Comparison of ENCODE assay signal across 10 cellular contexts in genomic region chr14:41285193-41285748, GRCh38.
A peak's percentile ranks its signal among the peaks of the same experiment; 100 is the strongest.
DNase-seq lines count a peak whose midpoint lies in the region; ATAC-seq, FAIRE-seq and TF ChIP-seq lines count a peak whose summit lies in the region.
"Had no signal": no experiment of that assay in that cellular context is flagged by ENCODE, and none has a peak within 500 bp of the region (broad histone marks: within the 10 kb centered on the region; RNA-seq: fewer than 3 reads in every experiment).

No MANE protein-coding gene starts in this region.

- peak; percentile 22 for DNase-seq in activated CD4-positive, alpha-beta T cell treated with anti-CD3 and anti-CD28 coated beads, Interleukin-2, amount 10 ng/mL, durations not matched to agents 7 days and 5 days
- no peak for DNase-seq in activated CD4-positive, alpha-beta T cell treated with anti-CD3 and anti-CD28 coated beads, Interleukin-2, amount 50 U/mL, for 1 hour
- DNase-seq in NCI-H524 (lab: John Stamatoyannopoulos, UW) (peak; percentile 87 to 99), choroid plexus epithelial cell (ENCODE audit: low read depth) (peak; percentile 22), small intestine (peak; percentile 25), type B pancreatic cell (ENCODE audit: extremely low spot score, unreplicated experiment) (no peak)
- DNase-seq: C1 segment of cervical spinal cord, Right ventricle myocardium superior had no signal

- no peak for TF ChIP-seq CTCF in choroid plexus epithelial cell (conservative IDR thresholded peaks at IDR 0.05; ENCODE audit: low read depth, low read length)
- no peak for TF ChIP-seq CTCF in type B pancreatic cell (conservative IDR thresholded peaks at IDR 0.05)

- H3K4me1 Mint-ChIP-seq in activated CD4-positive, alpha-beta T cell treated with anti-CD3 and anti-CD28 coated beads, Interleukin-2, amount 10 ng/mL, durations not matched to agents 7 days and 5 days: no peaks in the 10 kb centered on the region
- no peaks in the 10 kb centered on the region for H3K4me1 Mint-ChIP-seq in type B pancreatic cell (ENCODE audit: unreplicated experiment)

- no peaks in the 10 kb centered on the region for H3K9me3 ChIP-seq in small intestine (ENCODE audit: control insufficient read depth, low read depth)

- no peaks in the 10 kb centered on the region for H3K27me3 ChIP-seq in small intestine (ENCODE audit: control insufficient read depth in 2 of 2, insufficient read depth in 2 of 2, low read length in 2 of 2)

- no peak for FAIRE-seq in small intestine (lab: Jason Lieb, UNC)

- H3K36me3 ChIP-seq in small intestine (ENCODE audit: control insufficient read depth in 2 of 2, insufficient read depth in 2 of 2, low read length in 2 of 2): no peaks in the 10 kb centered on the region

- 5 to 22% (median 10%) methylated on average over 4 of the region's 4 CpGs for WGBS in small intestine, 3 donors

- H3K27me3 Mint-ChIP-seq in activated CD4-positive, alpha-beta T cell treated with anti-CD3 and anti-CD28 coated beads, Interleukin-2, amount 10 ng/mL, durations not matched to agents 7 days and 5 days: no peaks in the 10 kb centered on the region
- no peaks in the 10 kb centered on the region for H3K27me3 Mint-ChIP-seq in type B pancreatic cell

- POLR2A ChIA-PET in activated CD4-positive, alpha-beta T cell treated with anti-CD3 and anti-CD28 coated beads, Interleukin-2, amount 10 ng/mL, durations not matched to agents 7 days and 5 days (lab: Charles Lee): no interaction called here

- no peak overlapping the region for H3K27ac Mint-ChIP-seq in activated CD4-positive, alpha-beta T cell treated with anti-CD3 and anti-CD28 coated beads, Interleukin-2, amount 10 ng/mL, durations not matched to agents 7 days and 5 days
- H3K27ac Mint-ChIP-seq in type B pancreatic cell: no peak overlapping the region

- H3K4me3 ChIP-seq in choroid plexus epithelial cell (ENCODE audit: low read depth, low read length) (no peak overlapping the region), small intestine (ENCODE audit: low read depth in 1 of 2, low read length in 2 of 2) (no peak overlapping the region)

- ATAC-seq in GM21786 (IDR thresholded peaks at IDR 0.05; ENCODE audit: unreplicated experiment): no peak
- ATAC-seq in GM21529 (IDR thresholded peaks at IDR 0.05; ENCODE audit: unreplicated experiment): no peak

- no peaks in the 10 kb centered on the region for H3K4me1 ChIP-seq in small intestine (ENCODE audit: control insufficient read depth in 2 of 2, insufficient read depth in 1 of 2, low read depth in 1 of 2, low read length in 1 of 2)

- peaks cover 8% of the 10 kb centered on the region for H3K9me3 Mint-ChIP-seq in activated CD4-positive, alpha-beta T cell treated with anti-CD3 and anti-CD28 coated beads, Interleukin-2, amount 10 ng/mL, durations not matched to agents 7 days and 5 days
- H3K9me3 Mint-ChIP-seq in type B pancreatic cell: no peaks in the 10 kb centered on the region

- no peaks in the 10 kb centered on the region for H3K36me3 Mint-ChIP-seq in activated CD4-positive, alpha-beta T cell treated with anti-CD3 and anti-CD28 coated beads, Interleukin-2, amount 10 ng/mL, durations not matched to agents 7 days and 5 days (ENCODE audit: low read depth)
- H3K36me3 Mint-ChIP-seq in type B pancreatic cell: no peaks in the 10 kb centered on the region

- CTCF ChIA-PET in activated CD4-positive, alpha-beta T cell treated with anti-CD3 and anti-CD28 coated beads, Interleukin-2, amount 10 ng/mL, durations not matched to agents 7 days and 5 days (lab: Charles Lee): no interaction called here

- no peak overlapping the region for H3K27ac ChIP-seq in small intestine (ENCODE audit: low read depth in 1 of 2, low read length in 1 of 2)

- H3K4me3 Mint-ChIP-seq in activated CD4-positive, alpha-beta T cell treated with anti-CD3 and anti-CD28 coated beads, Interleukin-2, amount 10 ng/mL, durations not matched to agents 7 days and 5 days: no peak overlapping the region
- H3K4me3 Mint-ChIP-seq in type B pancreatic cell: no peak overlapping the region

Comparison
In these comparisons a context has a peak if more than half of its experiments do, and no peak if none do; other contexts are left out.
1. DNase-seq: peak in activated CD4-positive, alpha-beta T cell treated with anti-CD3 and anti-CD28 coated beads, Interleukin-2, amount 10 ng/mL, durations not matched to agents 7 days and 5 days (single experiment), NCI-H524 (2 of 2), choroid plexus epithelial cell (single experiment) and small intestine (single experiment); none in activated CD4-positive, alpha-beta T cell treated with anti-CD3 and anti-CD28 coated beads, Interleukin-2, amount 50 U/mL, for 1 hour (single experiment) and type B pancreatic cell (single experiment).